Comparison of ENCODE assay signal across 23 cellular contexts in the genomic region with DNA sequence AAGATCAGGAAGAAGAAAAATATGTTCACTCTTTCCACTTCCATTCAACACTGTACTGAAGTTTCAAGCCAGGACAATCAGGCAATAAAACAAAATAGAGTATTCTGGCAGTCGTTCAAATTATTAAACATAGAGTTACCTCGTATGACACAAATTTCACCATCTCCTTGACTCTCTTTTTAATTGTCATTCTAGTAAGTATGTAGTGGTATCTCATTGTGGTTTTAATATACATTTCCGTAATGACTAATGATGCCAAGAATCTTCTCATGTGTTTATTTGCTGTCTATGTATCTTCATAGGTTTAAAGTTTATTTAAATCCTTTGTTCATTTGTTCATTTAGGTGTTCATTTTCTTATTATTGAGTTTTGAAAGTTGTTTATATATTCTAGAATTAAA.
"Had no signal": no experiment of that assay in that cellular context is flagged by ENCODE, and none has a peak within 500 bp of the region (broad histone marks: within the 10 kb centered on the region; RNA-seq: fewer than 3 reads in every experiment).

No MANE protein-coding gene starts in this region.

- H3K4me3 ChIP-seq: coronary artery, left ventricle myocardium inferior, neural progenitor cell, prostate gland, right atrium auricular region, skin epidermis, stomach had no signal

- H3K27ac ChIP-seq: coronary artery, left ventricle myocardium inferior, neural progenitor cell, prostate gland, right atrium auricular region, skin epidermis, stomach had no signal

- H3K27me3 ChIP-seq: neural progenitor cell, right atrium auricular region, stomach had no signal

- H3K27me3 Mint-ChIP-seq: activated B cell treated with CpG ODN at 0.5 μM for 24 hours, memory B cell, naive B cell had no signal

- H3K9me3 Mint-ChIP-seq: activated B cell treated with CpG ODN at 0.5 μM for 24 hours; activated T-cell treated with anti-CD3 and anti-CD28 coated beads, Interleukin-2, amount 50 U/mL, for 4 hours; immature natural killer cell; memory B cell had no signal

- H3K36me3 Mint-ChIP-seq: immature natural killer cell, memory B cell, naive B cell, neural progenitor cell had no signal

- H2AFZ ChIP-seq: neural progenitor cell had no signal

- H3K4me2 ChIP-seq: neural progenitor cell, SK-N-SH had no signal

- H3K36me3 ChIP-seq: left ventricle myocardium inferior, neural progenitor cell, prostate gland, right atrium auricular region, stomach had no signal

- H3K4me3 Mint-ChIP-seq: activated B cell treated with CpG ODN at 0.5 μM for 24 hours; activated CD8-positive, alpha-beta T cell treated with anti-CD3 and anti-CD28 coated beads, Interleukin-2, amount 10 ng/mL, durations not matched to agents 7 days and 5 days; activated T-cell treated with anti-CD3 and anti-CD28 coated beads, Interleukin-2, amount 50 U/mL, for 4 hours; immature natural killer cell; memory B cell; naive B cell; neural progenitor cell had no signal

- H3K4me1 Mint-ChIP-seq: activated B cell treated with CpG ODN at 0.5 μM for 24 hours, immature natural killer cell, memory B cell, naive B cell, neural progenitor cell had no signal

- H3K27ac Mint-ChIP-seq: activated B cell treated with CpG ODN at 0.5 μM for 24 hours; activated CD8-positive, alpha-beta T cell treated with anti-CD3 and anti-CD28 coated beads, Interleukin-2, amount 10 ng/mL, durations not matched to agents 7 days and 5 days; immature natural killer cell; memory B cell; naive B cell; neural progenitor cell had no signal

- H3K9ac ChIP-seq: neural progenitor cell, SK-N-SH had no signal

- H3K4me1 ChIP-seq: left ventricle myocardium inferior, neural progenitor cell, prostate gland, right atrium auricular region, stomach had no signal

- DNase-seq: activated B cell treated with CpG ODN at 0.5 μM for 24 hours; activated CD4-positive, alpha-beta T cell treated with anti-CD3 and anti-CD28 coated beads for 4 hours; activated CD8-positive, alpha-beta memory T cell treated with anti-CD3 and anti-CD28 coated beads, Interleukin-2, amount 50 U/mL, for 4 hours; activated CD8-positive, alpha-beta T cell treated with anti-CD3 and anti-CD28 coated beads, Interleukin-2, amount 10 ng/mL, durations not matched to agents 7 days and 5 days; activated effector memory CD4-positive, alpha-beta T cell treated with Interleukin-2 at 50 U/mL for 16 hours; activated naive CD4-positive, alpha-beta T cell treated with anti-CD3 and anti-CD28 coated beads, Interleukin-2, amount 50 U/mL, for 16 hours; activated T-cell treated with anti-CD3 and anti-CD28 coated beads, Interleukin-2, amount 50 U/mL, for 4 hours; caudate nucleus; immature natural killer cell; left ventricle myocardium inferior; naive B cell; SK-N-SH; stimulated activated CD4-positive, alpha-beta T cell treated with anti-CD3 and anti-CD28 coated beads, Interleukin-15, amount 100 ng/mL, for 24 hours; stimulated activated CD4-positive, alpha-beta T cell treated with anti-CD3 and anti-CD28 coated beads, Interleukin-2, amount 100 ng/mL, for 48 hours; stomach; T-helper 1 cell; T-helper 9 cell had no signal

- ATAC-seq: activated CD8-positive, alpha-beta T cell treated with anti-CD3 and anti-CD28 coated beads, Interleukin-2, amount 10 ng/mL, durations not matched to agents 7 days and 5 days; activated T-cell treated with anti-CD3 and anti-CD28 coated beads, Interleukin-2, amount 50 U/mL, for 4 hours had no signal

- H3K9me3 ChIP-seq: prostate gland, SK-N-SH had no signal
